1 cellular context compared by ENCODE assay signal in genomic region chr14:20613094-20614037, GRCh38.
TF ChIP-seq lines count a peak whose summit lies in the region.

No MANE protein-coding gene starts in this region.

TF ChIP-seq in A549, 52 proteins besides CTCF, POLR2A, EP300 and RAD21 (continued from another document):
- TF ChIP-seq PBX3 (IDR thresholded peaks at IDR 0.05) (0 out of 2 replicates have a peak, but pooled peaks have one; percentile 11), MYC (IDR thresholded peaks at IDR 0.05; ENCODE audit: borderline replicate concordance, low read length) (peak; percentile 80), HOXA7 (CRISPR knock-in tag; IDR thresholded peaks at IDR 0.05) (0 out of 2 replicates have a peak, but pooled peaks have one; percentile 73), RFX5 (IDR thresholded peaks at IDR 0.05) (peak; percentile 16; the same call in 1 of the 2 replicates), JUNB (IDR thresholded peaks at IDR 0.05) (no peak), PHF8 (IDR thresholded peaks at IDR 0.05; ENCODE audit: borderline replicate concordance, low read depth) (no peak), HEYL (CRISPR knock-in tag; IDR thresholded peaks at IDR 0.05) (no peak), ZSCAN20 (CRISPR knock-in tag; IDR thresholded peaks at IDR 0.05) (no peak), BCL3 (IDR thresholded peaks at IDR 0.05) (no peak), E2F6 (IDR thresholded peaks at IDR 0.05; ENCODE audit: borderline replicate concordance, low read depth) (peak; percentile 60; the same call in 1 of the 2 replicates), HOXB13 (CRISPR knock-in tag; IDR thresholded peaks at IDR 0.05; ENCODE audit: low read depth) (no peak; the same call in 1 of the 2 replicates), USF2 (IDR thresholded peaks at IDR 0.05) (no peak), EHMT2 (IDR thresholded peaks at IDR 0.05; ENCODE audit: low read depth) (no peak), NFE2L2 (conservative IDR thresholded peaks at IDR 0.05; ENCODE audit: low read length) (no peak), FOSB (CRISPR knock-in tag; IDR thresholded peaks at IDR 0.05) (no peak), TP53 (CRISPR knock-in tag; IDR thresholded peaks at IDR 0.05) (no peak), SREBF2 (IDR thresholded peaks at IDR 0.05) (peak; percentile 79), CBX8 (IDR thresholded peaks at IDR 0.05) (no peak), GATA3 (IDR thresholded peaks at IDR 0.05; ENCODE audit: borderline replicate concordance) (peak; percentile 60; the same call in 1 of the 2 replicates), NR3C1 (IDR thresholded peaks at IDR 0.05) (no peak), ESRRA (IDR thresholded peaks at IDR 0.05; ENCODE audit: borderline replicate concordance, low read length) (0 out of 2 replicates have a peak, but pooled peaks have one; percentile 44), FOXS1 (CRISPR knock-in tag; IDR thresholded peaks at IDR 0.05) (peak; percentile 12; the same call in 1 of the 2 replicates), FOSL2 (IDR thresholded peaks at IDR 0.05) (no peak), FOSL2 (CRISPR knock-in tag; IDR thresholded peaks at IDR 0.05) (peak; percentile 22; the same call in 1 of the 2 replicates), HDAC2 (IDR thresholded peaks at IDR 0.05) (no peak), ELK1 (IDR thresholded peaks at IDR 0.05; ENCODE audit: low read depth, low read length) (no peak), RCOR1 (IDR thresholded peaks at IDR 0.05; ENCODE audit: low read depth, low read length) (no peak)
- TF ChIP-seq, protein P1, sequence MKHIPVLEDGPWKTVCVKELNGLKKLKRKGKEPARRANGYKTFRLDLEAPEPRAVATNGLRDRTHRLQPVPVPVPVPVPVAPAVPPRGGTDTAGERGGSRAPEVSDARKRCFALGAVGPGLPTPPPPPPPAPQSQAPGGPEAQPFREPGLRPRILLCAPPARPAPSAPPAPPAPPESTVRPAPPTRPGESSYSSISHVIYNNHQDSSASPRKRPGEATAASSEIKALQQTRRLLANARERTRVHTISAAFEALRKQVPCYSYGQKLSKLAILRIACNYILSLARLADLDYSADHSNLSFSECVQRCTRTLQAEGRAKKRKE (CRISPR knock-in tag; IDR thresholded peaks at IDR 0.05; ENCODE audit: low read depth): no peak
- TF ChIP-seq, protein P2, sequence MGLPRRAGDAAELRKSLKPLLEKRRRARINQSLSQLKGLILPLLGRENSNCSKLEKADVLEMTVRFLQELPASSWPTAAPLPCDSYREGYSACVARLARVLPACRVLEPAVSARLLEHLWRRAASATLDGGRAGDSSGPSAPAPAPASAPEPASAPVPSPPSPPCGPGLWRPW (IDR thresholded peaks at IDR 0.05): no peak
